35 cellular contexts compared by ENCODE assay signal in the genomic region with DNA sequence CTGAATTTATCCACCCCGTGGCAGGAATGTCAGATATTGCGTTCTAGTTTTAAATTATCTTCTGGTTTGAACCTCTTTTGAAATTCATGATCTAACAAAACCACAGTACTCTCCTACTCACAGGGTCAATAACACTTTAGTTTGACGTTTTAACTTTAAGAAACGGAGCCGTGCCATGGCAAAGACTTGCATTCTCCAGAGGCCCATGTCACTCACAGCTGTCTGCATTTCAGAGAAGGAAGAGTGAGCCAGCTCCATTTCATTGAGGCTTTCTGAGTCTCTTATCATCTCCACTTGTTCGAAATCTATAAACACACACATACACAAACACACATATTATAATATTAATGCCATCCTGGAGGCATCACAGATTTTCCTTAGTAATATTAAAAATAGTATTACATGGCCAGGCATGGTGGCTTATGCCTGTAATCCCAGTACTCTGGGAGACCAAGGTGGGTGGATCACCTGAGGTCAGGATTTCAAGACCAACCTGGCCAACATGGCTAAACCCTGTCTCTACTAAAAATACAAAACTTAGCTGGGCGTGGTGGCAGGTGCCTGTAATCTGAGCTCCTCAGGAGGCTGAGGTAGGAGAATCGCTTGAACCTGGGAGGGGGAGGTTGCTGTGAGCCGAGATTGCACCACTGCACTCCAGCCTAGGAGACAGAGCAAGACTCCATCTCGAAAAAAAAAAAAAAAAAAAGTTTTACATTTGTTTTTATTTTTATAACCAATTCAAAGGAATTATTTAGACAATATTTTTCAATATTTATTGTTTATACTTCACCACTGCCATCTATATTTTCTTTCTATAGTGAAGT. TPM values are rescaled to one million over a fixed set of nuclear protein-coding genes. Genes with fewer than 3 reads are reported as not detected.
"Had no signal": no experiment of that assay in that cellular context is flagged by ENCODE, and none has a peak within 500 bp of the region (broad histone marks: within the 10 kb centered on the region; RNA-seq: fewer than 3 reads in every experiment).

No MANE protein-coding gene starts in this region.

- ATAC-seq: activated CD4-positive, alpha-beta T cell treated with anti-CD3 and anti-CD28 coated beads for 36 hours; activated naive CD4-positive, alpha-beta T cell treated with anti-CD3 and anti-CD28 coated beads, Interleukin-2, amount 50 U/mL, for 72 hours; activated T-cell treated with anti-CD3 and anti-CD28 coated beads, Interleukin-2, amount 50 U/mL, for 4 hours; PC-3 had no signal

- H3K9me3 ChIP-seq: adrenal gland, Peyer's patch, SJSA1, SK-N-SH had no signal

- H3K27me3 Mint-ChIP-seq: activated CD4-positive, alpha-beta T cell treated with anti-CD3 and anti-CD28 coated beads for 36 hours; activated CD4-positive, alpha-beta T cell treated with anti-CD3 and anti-CD28 coated beads, Interleukin-2, amount 10 ng/mL, durations not matched to agents 7 days and 5 days had no signal

- H3K4me3 Mint-ChIP-seq: activated CD4-positive, alpha-beta T cell treated with anti-CD3 and anti-CD28 coated beads for 36 hours; activated CD4-positive, alpha-beta T cell treated with anti-CD3 and anti-CD28 coated beads, Interleukin-2, amount 10 ng/mL, durations not matched to agents 7 days and 5 days; activated naive CD4-positive, alpha-beta T cell treated with anti-CD3 and anti-CD28 coated beads for 36 hours; activated T-cell treated with anti-CD3 and anti-CD28 coated beads, Interleukin-2, amount 50 U/mL, for 4 hours; activated T-helper 1 cell treated with anti-CD3 and anti-CD28 coated beads, Interleukin-12 subunit alpha, Interleukin-12 subunit beta, Interleukin-2, Interleukin-4 antibody, amounts not matched to agents 30 ng/mL and 10 ng/mL and 1 ng/mL, durations not matched to agents 14 hours and 24 hours and 36 hours; brain; T-helper 1 cell treated with Interleukin-12 subunit alpha and Interleukin-12 subunit beta and Interleukin-4 antibody, amounts not matched to agents 30 μg/mL and 1 μg/mL, for 36 hours; T-helper 2 cell treated with Interferon-gamma antibody and Interleukin-4, amounts not matched to agents 5 μg/mL and 100 μg/mL, for 36 hours had no signal

- H3K27ac Mint-ChIP-seq: activated CD4-positive, alpha-beta T cell treated with anti-CD3 and anti-CD28 coated beads for 36 hours; activated CD4-positive, alpha-beta T cell treated with anti-CD3 and anti-CD28 coated beads, Interleukin-2, amount 10 ng/mL, durations not matched to agents 7 days and 5 days; activated naive CD4-positive, alpha-beta T cell treated with anti-CD3 and anti-CD28 coated beads for 36 hours; activated naive CD4-positive, alpha-beta T cell treated with anti-CD3 and anti-CD28 coated beads, Interleukin-2, amount 50 U/mL, for 72 hours; activated T-helper 1 cell treated with anti-CD3 and anti-CD28 coated beads, Interleukin-12 subunit alpha, Interleukin-12 subunit beta, Interleukin-2, Interleukin-4 antibody, amounts not matched to agents 30 ng/mL and 10 ng/mL and 1 ng/mL, durations not matched to agents 14 hours and 24 hours and 36 hours; brain; T-helper 1 cell treated with Interleukin-12 subunit alpha and Interleukin-12 subunit beta and Interleukin-4 antibody, amounts not matched to agents 30 μg/mL and 1 μg/mL, for 36 hours; T-helper 2 cell treated with Interferon-gamma antibody and Interleukin-4, amounts not matched to agents 5 μg/mL and 100 μg/mL, for 36 hours had no signal

- H3K4me1 ChIP-seq: adrenal gland, Peyer's patch, SJSA1 had no signal

- H3K4me3 ChIP-seq: adrenal gland, Peyer's patch, SJSA1 had no signal

- H3K36me3 Mint-ChIP-seq: activated naive CD4-positive, alpha-beta T cell treated with anti-CD3 and anti-CD28 coated beads, Interleukin-2, amount 50 U/mL, for 72 hours; brain had no signal

- DNase-seq: activated CD4-positive, alpha-beta T cell treated with anti-CD3 and anti-CD28 coated beads for 36 hours; activated CD4-positive, alpha-beta T cell treated with anti-CD3 and anti-CD28 coated beads, Interleukin-2, amount 10 ng/mL, durations not matched to agents 7 days and 5 days; activated CD4-positive, alpha-beta T cell treated with anti-CD3 and anti-CD28 coated beads, Interleukin-2, amount 50 U/mL, for 48 hours; activated CD8-positive, alpha-beta memory T cell treated with anti-CD3 and anti-CD28 coated beads, Interleukin-2, amount 50 U/mL, for 4 hours; activated gamma-delta T cell treated with Interleukin-2 at 50 U/mL for 16 hours; activated naive CD4-positive, alpha-beta T cell treated with anti-CD3 and anti-CD28 coated beads for 36 hours; activated T-cell treated with anti-CD3 and anti-CD28 coated beads for 4 hours; activated T-cell treated with anti-CD3 and anti-CD28 coated beads, Interleukin-2, amount 50 U/mL, for 4 hours; adrenal gland; central memory CD4-positive, alpha-beta T cell; MM.1S; NCI-H1105; NCI-H1417 treated with DMSO at 0.1 percent for 48 hours; NCI-H187 treated with DMSO at 0.1 percent for 48 hours; NCI-H2081; NCI-H510A; NCI-H526; NCI-H748 treated with DMSO at 0.1 percent for 48 hours; NK-92 treated with Interleukin-12 subunit alpha and Interleukin-12 subunit beta, amount 100 ng/mL, for 24 hours; PC-3; Peyer's patch; RPMI8226; SHP77 treated with DMSO at 0.1 percent for 48 hours; SK-N-SH had no signal

- H3K27ac ChIP-seq: adrenal gland, KMS-11, Peyer's patch, SJSA1 had no signal

- FAIRE-seq: astrocyte, bronchial epithelial cell, TTC549 had no signal

- H3K27me3 ChIP-seq: adrenal gland, Peyer's patch, SJSA1 had no signal

- H3K9me3 Mint-ChIP-seq: activated CD4-positive, alpha-beta T cell treated with anti-CD3 and anti-CD28 coated beads, Interleukin-2, amount 10 ng/mL, durations not matched to agents 7 days and 5 days; activated naive CD4-positive, alpha-beta T cell treated with anti-CD3 and anti-CD28 coated beads for 36 hours; activated naive CD4-positive, alpha-beta T cell treated with anti-CD3 and anti-CD28 coated beads, Interleukin-2, amount 50 U/mL, for 72 hours; activated T-cell treated with anti-CD3 and anti-CD28 coated beads, Interleukin-2, amount 50 U/mL, for 4 hours; activated T-helper 1 cell treated with anti-CD3 and anti-CD28 coated beads, Interleukin-12 subunit alpha, Interleukin-12 subunit beta, Interleukin-2, Interleukin-4 antibody, amounts not matched to agents 30 ng/mL and 10 ng/mL and 1 ng/mL, durations not matched to agents 14 hours and 24 hours and 36 hours; brain; T-helper 1 cell treated with Interleukin-12 subunit alpha and Interleukin-12 subunit beta and Interleukin-4 antibody, amounts not matched to agents 30 μg/mL and 1 μg/mL, for 36 hours; T-helper 2 cell treated with Interferon-gamma antibody and Interleukin-4, amounts not matched to agents 5 μg/mL and 100 μg/mL, for 36 hours had no signal

- H3K36me3 ChIP-seq: Peyer's patch, SJSA1 had no signal

- H3K4me1 Mint-ChIP-seq: activated CD4-positive, alpha-beta T cell treated with anti-CD3 and anti-CD28 coated beads for 36 hours; activated CD4-positive, alpha-beta T cell treated with anti-CD3 and anti-CD28 coated beads, Interleukin-2, amount 10 ng/mL, durations not matched to agents 7 days and 5 days; brain had no signal

RNA-seq across cellular contexts. Expression of a gene that starts 35.6 kb away (rescaled TPM):
- total RNA-seq: activated CD4-positive, alpha-beta T cell treated with anti-CD3 and anti-CD28 coated beads for 36 hours; activated naive CD4-positive, alpha-beta T cell treated with anti-CD3 and anti-CD28 coated beads for 36 hours; activated T-helper 1 cell treated with anti-CD3 and anti-CD28 coated beads, Interleukin-12 subunit alpha, Interleukin-12 subunit beta, Interleukin-2, Interleukin-4 antibody, amounts not matched to agents 30 ng/mL and 10 ng/mL and 1 ng/mL, durations not matched to agents 14 hours and 24 hours and 36 hours; astrocyte; PC-3; SJSA1 had no signal

RNA-seq across cellular contexts. Expression of a gene that starts 45.4 kb away (rescaled TPM):
- total RNA-seq: activated CD4-positive, alpha-beta T cell treated with anti-CD3 and anti-CD28 coated beads for 36 hours; activated naive CD4-positive, alpha-beta T cell treated with anti-CD3 and anti-CD28 coated beads for 36 hours; activated naive CD4-positive, alpha-beta T cell treated with anti-CD3 and anti-CD28 coated beads, Interleukin-2, amount 50 U/mL, for 72 hours; activated T-cell treated with anti-CD3 and anti-CD28 coated beads, Interleukin-2, amount 50 U/mL, for 4 hours; activated T-helper 1 cell treated with anti-CD3 and anti-CD28 coated beads, Interleukin-12 subunit alpha, Interleukin-12 subunit beta, Interleukin-2, Interleukin-4 antibody, amounts not matched to agents 30 ng/mL and 10 ng/mL and 1 ng/mL, durations not matched to agents 14 hours and 24 hours and 36 hours; LHCN-M2; PC-3; SJSA1 had no signal
